ENCODE assay signal across 27 cellular contexts in the genomic region with DNA sequence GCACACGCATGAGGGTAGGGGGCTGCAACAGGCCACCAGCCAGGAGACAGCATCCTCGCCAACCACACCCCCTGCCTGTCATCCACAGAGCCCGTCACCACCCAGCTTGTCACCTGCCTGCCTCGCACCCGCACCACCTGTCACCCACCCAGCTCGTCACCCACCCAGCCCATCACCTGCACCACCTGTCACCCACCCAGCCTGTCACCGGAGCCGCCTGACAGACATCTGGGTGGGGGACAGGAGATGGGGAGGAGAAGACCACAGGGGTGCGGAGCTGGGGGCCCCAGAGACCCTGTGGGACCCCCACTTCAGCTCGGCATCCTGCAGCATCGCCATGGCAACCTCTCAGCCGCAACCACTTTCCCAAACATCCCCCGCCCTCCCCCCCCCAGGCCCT. TPM values are rescaled to one million over a fixed set of nuclear protein-coding genes. Genes with fewer than 3 reads are reported as not detected.
DNase-seq lines count a peak whose midpoint lies in the region; ATAC-seq, FAIRE-seq and TF ChIP-seq lines count a peak whose summit lies in the region.
"Had no signal": no experiment of that assay in that cellular context is flagged by ENCODE, and none has a peak within 500 bp of the region (broad histone marks: within the 10 kb centered on the region; RNA-seq: fewer than 3 reads in every experiment).

No MANE protein-coding gene starts in this region.

- H3K27me3 Mint-ChIP-seq in type B pancreatic cell, result no peaks in the 10 kb centered on the region
- H3K27me3 Mint-ChIP-seq: B cell had no signal

- no peak overlapping the region for H4K8ac ChIP-seq in H1 (ENCODE audit: extremely low read depth, insufficient read depth, low read length)
- H4K8ac ChIP-seq in mesendoderm (ENCODE audit: low read depth, low read length), result no peak overlapping the region

- WGBS in H1 (ENCODE audit: extremely low coverage in 1 of 2, insufficient coverage in 1 of 2, insufficient read length in 1 of 2, insufficient replicate concordance in 2 of 2, low coverage in 1 of 2, low lambda C conversion rate in 2 of 2, missing lambda C conversion rate in 1 of 2), 2 experiments, result 91% methylated on average over 6 of the region's 13 CpGs; no CpG with 5 or more reads in 1 of the 2 experiments
- WGBS in psoas muscle, 3 donors, result 49 to 74% (median 63%) methylated on average over 11 to 13 of the region's 13 CpGs
- WGBS in mesendoderm (ENCODE audit: extremely low coverage, insufficient coverage, low lambda C conversion rate), result no CpG with 5 or more reads among the region's 13 CpGs

- no peak overlapping the region for H2BK120ac ChIP-seq in H1 (replicated peaks; ENCODE audit: low read depth, low read length)
- no peak overlapping the region for H2BK120ac ChIP-seq in mesendoderm (ENCODE audit: low read depth, low read length)

- H3K4me2 ChIP-seq in H1 (ENCODE audit: insufficient read depth in 1 of 2, low read depth in 2 of 2, low read length in 2 of 2) (peak overlapping the region; percentile 64 to 71; a peak in 3 of 4 replicates), mesendoderm (ENCODE audit: low read length) (no peak overlapping the region)

- peaks cover 12 to 48% of the 10 kb centered on the region in 2 experiments for H4K20me1 ChIP-seq in H1 (replicated peaks in 1 of 2; ENCODE audit: control insufficient read depth in 1 of 2, insufficient read depth in 2 of 2, low read length in 2 of 2)

- H3K27ac Mint-ChIP-seq in type B pancreatic cell, result no peak overlapping the region
- H3K27ac Mint-ChIP-seq: activated naive CD4-positive, alpha-beta T cell treated with anti-CD3 and anti-CD28 coated beads, Interleukin-2, amount 50 U/mL, for 72 hours; activated T-cell treated with anti-CD3 and anti-CD28 coated beads, Interleukin-2, amount 50 U/mL, for 72 hours; B cell; immature natural killer cell had no signal

- TF ChIP-seq RAD21 in H1 (IDR thresholded peaks at IDR 0.05 in 1 of 2, conservative IDR thresholded peaks at IDR 0.05 in 1 of 2; ENCODE audit: low read depth in 2 of 2, low read length in 2 of 2), result no peak

- H2AK5ac ChIP-seq in H1 (ENCODE audit: low read depth, low read length), result no peak overlapping the region
- no peak overlapping the region for H2AK5ac ChIP-seq in mesendoderm (ENCODE audit: low read length)

- TF ChIP-seq POLR2A in H1 (IDR thresholded peaks at IDR 0.05; ENCODE audit: control extremely low read depth in 1 of 2, low read depth in 2 of 2, low read length in 2 of 2), result no peak

- H3K23ac ChIP-seq in H1 (ENCODE audit: insufficient read length), result no peak overlapping the region
- no peak overlapping the region for H3K23ac ChIP-seq in mesendoderm (ENCODE audit: low read length)

- H3K9ac ChIP-seq in H1 (replicated peaks in 1 of 4; ENCODE audit: extremely low read depth in 1 of 4, low read depth in 3 of 4, low read length in 3 of 4) (no peak overlapping the region), mesendoderm (ENCODE audit: low read length) (no peak overlapping the region)
- H3K9ac ChIP-seq: parathyroid adenoma had no signal

- CTCF ChIA-PET in H1 (lab: Charles Lee; ENCODE audit: partially characterized antibody), result interaction anchor here (0.6 to 37.8 kb wide), 7 partner anchors 9 to 286 kb away, joined by 3 to 1807 read pairs (median 5); no protein-coding TSS in a partner anchor

- FAIRE-seq in H1 (lab: Jason Lieb, UNC), result no peak
- FAIRE-seq: D721Med, GM12891 had no signal

- H3K18ac ChIP-seq in H1 (ENCODE audit: extremely low read depth, low read length), result no peak overlapping the region
- no peak overlapping the region for H3K18ac ChIP-seq in mesendoderm (ENCODE audit: low read length)

- no peak overlapping the region for H2AFZ ChIP-seq in H1 (ENCODE audit: low read length)
- H2AFZ ChIP-seq: parathyroid adenoma had no signal

- POLR2A ChIA-PET in H1 (lab: Charles Lee; ENCODE audit: partially characterized antibody), result interaction anchor here (1.4 to 13.5 kb wide), 5 partner anchors 9 to 28 kb away, joined by 5 to 355 read pairs (median 15); partner anchors contain the start of gene AHDC1

- H3K23me2 ChIP-seq in H1 (ENCODE audit: low read depth, low read length), result peaks cover 14% of the 10 kb centered on the region; the same call in 1 of the 2 replicates

- no peaks in the 10 kb centered on the region for H3K36me3 Mint-ChIP-seq in type B pancreatic cell
- H3K36me3 Mint-ChIP-seq: activated naive CD4-positive, alpha-beta T cell treated with anti-CD3 and anti-CD28 coated beads, Interleukin-2, amount 50 U/mL, for 72 hours; immature natural killer cell had no signal

- no peak for TF ChIP-seq CTCF in H1 (IDR thresholded peaks at IDR 0.05; ENCODE audit: control extremely low read depth in 1 of 3, insufficient read depth in 1 of 3, low read depth in 1 of 3, low read length in 3 of 3)
- TF ChIP-seq CTCF in psoas muscle (IDR thresholded peaks at IDR 0.05), result no peak
- TF ChIP-seq CTCF in type B pancreatic cell (conservative IDR thresholded peaks at IDR 0.05), result no peak

- ATAC-seq in psoas muscle, result no peak
- ATAC-seq: activated naive CD4-positive, alpha-beta T cell treated with anti-CD3 and anti-CD28 coated beads, Interleukin-2, amount 50 U/mL, for 72 hours; activated T-cell treated with anti-CD3 and anti-CD28 coated beads, Interleukin-2, amount 50 U/mL, for 72 hours; lower lobe of right lung; PC-3 had no signal

- H2BK15ac ChIP-seq in H1 (ENCODE audit: low read length) (no peak overlapping the region), mesendoderm (replicated peaks; ENCODE audit: low read depth) (no peak overlapping the region)

- H4K91ac ChIP-seq in H1 (replicated peaks; ENCODE audit: insufficient read length, low read length), result no peak overlapping the region

- H3K4me1 Mint-ChIP-seq in type B pancreatic cell (ENCODE audit: unreplicated experiment), result peaks cover 21% of the 10 kb centered on the region

- peaks cover 0 to 78% of the 10 kb centered on the region in 2 experiments; a peak in 3 of 4 replicates for H3K79me2 ChIP-seq in H1 (ENCODE audit: control insufficient read depth in 1 of 2, insufficient read depth in 2 of 2, low read length in 2 of 2)
- H3K79me2 ChIP-seq in mesendoderm (ENCODE audit: control insufficient read depth, insufficient read depth, low read length), result peaks cover 47% of the 10 kb centered on the region

- peak overlapping the region; percentile 67; the same call in 1 of the 2 replicates for H2BK5ac ChIP-seq in H1 (ENCODE audit: low read depth, low read length)
- no peak overlapping the region for H2BK5ac ChIP-seq in mesendoderm (ENCODE audit: low read length)

- no peak overlapping the region; the same call in 1 of the 2 replicates for H2BK20ac ChIP-seq in H1 (ENCODE audit: low read length)

- H4K5ac ChIP-seq in H1 (ENCODE audit: insufficient read length, low read depth, low read length) (no peak overlapping the region), mesendoderm (ENCODE audit: low read length) (no peak overlapping the region)

- H3K27ac ChIP-seq in H1 (ENCODE audit: low read depth, low read length), result no peak overlapping the region
- H3K27ac ChIP-seq in psoas muscle, result peak overlapping the region; percentile 62
- H3K27ac ChIP-seq in mesendoderm (ENCODE audit: low read depth, low read length), result no peak overlapping the region
- H3K27ac ChIP-seq: 22Rv1, brain microvascular endothelial cell, lower lobe of right lung, parathyroid adenoma had no signal

- H3K4ac ChIP-seq in H1 (replicated peaks; ENCODE audit: insufficient read length, low read depth, low read length) (no peak overlapping the region), mesendoderm (ENCODE audit: low read depth, low read length) (no peak overlapping the region)

- H3K4me3 Mint-ChIP-seq in type B pancreatic cell, result no peak overlapping the region
- H3K4me3 Mint-ChIP-seq: activated T-cell treated with anti-CD3 and anti-CD28 coated beads, Interleukin-2, amount 50 U/mL, for 72 hours; B cell; immature natural killer cell had no signal

- H3K56ac ChIP-seq in H1 (replicated peaks; ENCODE audit: insufficient read length, low read depth, low read length) (no peak overlapping the region), mesendoderm (ENCODE audit: low read length) (no peak overlapping the region)

- no peak overlapping the region for H2BK12ac ChIP-seq in H1 (ENCODE audit: low read depth, low read length)

- H3K79me1 ChIP-seq in H1 (ENCODE audit: low read depth, low read length) (peaks cover 45% of the 10 kb centered on the region), mesendoderm (ENCODE audit: low read length) (peaks cover 60% of the 10 kb centered on the region)

- H3K9me3 ChIP-seq in H1 (ENCODE audit: insufficient read depth in 2 of 2, low read depth in 1 of 2, low read length in 1 of 2) (no peaks in the 10 kb centered on the region), psoas muscle (no peaks in the 10 kb centered on the region)
- H3K9me3 ChIP-seq: lower lobe of right lung had no signal

- H3K4me1 ChIP-seq in H1 (replicated peaks in 1 of 4; ENCODE audit: control insufficient read depth in 3 of 4, insufficient read depth in 4 of 4, low read length in 3 of 4) (peaks cover 14 to 54% (median 38%) of the 10 kb centered on the region in 4 experiments), psoas muscle (peaks cover 99% of the 10 kb centered on the region), mesendoderm (ENCODE audit: control insufficient read depth, low read depth, low read length) (peaks cover 23% of the 10 kb centered on the region)

- H3K4me3 ChIP-seq in H1 (ENCODE audit: extremely low read depth in 1 of 4, insufficient read depth in 2 of 4, low read depth in 3 of 4, low read length in 4 of 4) (no peak overlapping the region), psoas muscle (no peak overlapping the region), mesendoderm (ENCODE audit: low read length) (no peak overlapping the region)
- H3K4me3 ChIP-seq: lower lobe of right lung, skin epidermis had no signal

- no peaks in the 10 kb centered on the region for H3K9me3 Mint-ChIP-seq in type B pancreatic cell
- H3K9me3 Mint-ChIP-seq: activated naive CD4-positive, alpha-beta T cell treated with anti-CD3 and anti-CD28 coated beads, Interleukin-2, amount 50 U/mL, for 72 hours; activated T-cell treated with anti-CD3 and anti-CD28 coated beads, Interleukin-2, amount 50 U/mL, for 72 hours; immature natural killer cell had no signal

- H3K14ac ChIP-seq in H1 (ENCODE audit: insufficient read length), result no peak overlapping the region

- no peak for TF ChIP-seq EP300 in H1 (IDR thresholded peaks at IDR 0.05; ENCODE audit: borderline replicate concordance in 1 of 2, low read depth in 2 of 2, low read length in 2 of 2)

- peak in 2 of 3 experiments; percentile 68 to 69 for DNase-seq in NCI-H1417 (lab: John Stamatoyannopoulos, UW)
- DNase-seq in NCI-H1417 treated with DMSO at 0.1 percent for 48 hours (lab: John Stamatoyannopoulos, UW), result no peak
- peak; percentile 93 for DNase-seq in NCI-H1105 treated with DMSO at 0.1 percent for 48 hours (lab: John Stamatoyannopoulos, UW)
- no peak for DNase-seq in H1 (ENCODE audit: low read depth in 1 of 2, low spot score in 2 of 2)
- DNase-seq in psoas muscle, result no peak
- no peak for DNase-seq in mesendoderm
- DNase-seq in NCI-H446 treated with DMSO at 0.1 percent for 48 hours (lab: John Stamatoyannopoulos, UW), result no peak
- DNase-seq in type B pancreatic cell (ENCODE audit: extremely low spot score, unreplicated experiment), result no peak
- DNase-seq: activated CD4-positive, CD25-positive, alpha-beta regulatory T cell; activated T-cell treated with anti-CD3 and anti-CD28 coated beads, Interleukin-2, amount 50 U/mL, for 72 hours; brain microvascular endothelial cell; GF-D8; immature natural killer cell; lower lobe of right lung; NCI-H1694; NCI-H526 treated with DMSO at 0.1 percent for 48 hours; PC-3; stimulated activated CD4-positive, alpha-beta T cell treated with anti-CD3 and anti-CD28 coated beads, Interleukin-4, amount 100 ng/mL, for 1 hour had no signal

- H3K27me3 ChIP-seq in H1 (replicated peaks in 1 of 4; ENCODE audit: control insufficient read depth in 3 of 4, extremely low read depth in 1 of 4, insufficient read depth in 3 of 4, low read length in 3 of 4) (peaks cover 0 to 2% (median 0%) of the 10 kb centered on the region in 4 experiments; a peak in 1 of 7 replicates), psoas muscle (ENCODE audit: insufficient read depth in 3 of 3, low read length in 2 of 3) (no peaks in the 10 kb centered on the region), mesendoderm (ENCODE audit: insufficient read depth, low read length, poor library complexity) (no peaks in the 10 kb centered on the region)
- H3K27me3 ChIP-seq: brain microvascular endothelial cell had no signal

- intact Hi-C loops in psoas muscle (cut with DNase I), result no loop called here

- H3K36me3 ChIP-seq in H1 (ENCODE audit: control insufficient read depth in 2 of 4, insufficient read depth in 4 of 4, low read length in 3 of 4) (peaks cover 0 to 7% (median 0%) of the 10 kb centered on the region in 4 experiments; a peak in 1 of 8 replicates), psoas muscle (ENCODE audit: insufficient read depth in 1 of 2, low read depth in 1 of 2) (peaks cover 0 to 22% of the 10 kb centered on the region in 2 donors), mesendoderm (ENCODE audit: control insufficient read depth, insufficient read depth, low read length) (no peaks in the 10 kb centered on the region)
- H3K36me3 ChIP-seq: lower lobe of right lung had no signal

RNA-seq across cellular contexts. Expression of gene AHDC1, which starts 11.8 kb away (rescaled TPM):
- total RNA-seq in H1 (2021; fragmentation: NEBNext Ultra II Directional; extraction: Animal tissue kit (Norgen Biotek cat#: 25700)), result 35.1 and 39.4 TPM in 2 replicates
- polyA plus RNA-seq in H1 (2011; rRNA removed), result 4.4 and 8.6 TPM in 2 replicates
- 3.3 TPM for polyA plus RNA-seq in H1 (2011; cell fraction: cytosol; rRNA removed)
- polyA plus RNA-seq in H1 (2011; cell fraction: nucleus; rRNA removed), result 17.1 TPM
- polyA plus RNA-seq in H1 (2012, experiment 1 of 2), result 18.4 to 23.0 TPM (median 21.1 TPM) in 4 replicates
- polyA plus RNA-seq in H1 (2012, experiment 2 of 2), result 17.0 TPM
- polyA plus RNA-seq in H1 (2013, experiment 1 of 2), result 11.2 TPM
- polyA plus RNA-seq in H1 (2013, experiment 2 of 2), result 11.1 TPM
- polyA minus RNA-seq in H1 (2011; rRNA and poly(A)+ RNA removed), result 4.4 and 6.1 TPM in 2 replicates
- 11.9 TPM for polyA minus RNA-seq in H1 (2011; cell fraction: cytosol; rRNA and poly(A)+ RNA removed)
- polyA minus RNA-seq in H1 (2011; cell fraction: nucleus; rRNA and poly(A)+ RNA removed), result 10.5 TPM
- 10 to 100 TPM; 35.9 to 65.2 (median 59.0) TPM for total RNA-seq in psoas muscle
- 10 to 100 TPM in 1 of 3 donors, 1 to 10 TPM in 2; 6.4 to 19.8 (median 9.7) TPM for polyA plus RNA-seq in psoas muscle
- 8.1 TPM for polyA plus RNA-seq in mesendoderm (2013, experiment 1 of 2)
- polyA plus RNA-seq in mesendoderm (2013, experiment 2 of 2), result 8.0 TPM
- total RNA-seq in type B pancreatic cell (ENCODE audit: low replicate concordance), result 49.3 and 61.0 TPM in 2 replicates

RNA-seq across cellular contexts. Expression of gene FGR, which starts 42.8 kb away (rescaled TPM):
- total RNA-seq in H1 (2021; fragmentation: NEBNext Ultra II Directional; extraction: Animal tissue kit (Norgen Biotek cat#: 25700)), result 0.22 and 0.36 TPM in 2 replicates
- polyA plus RNA-seq in H1 (2011; rRNA removed) (0.86 and 0.95 TPM in 2 replicates), psoas muscle (1 to 10 TPM; 1.7 to 3.8 (median 2.0) TPM)
- polyA plus RNA-seq in H1 (2011; cell fraction: cytosol; rRNA removed), result 0.62 TPM
- polyA plus RNA-seq in H1 (2011; cell fraction: nucleus; rRNA removed), result 1.6 TPM
- polyA plus RNA-seq in H1 (2012, experiment 1 of 2), result 0.39 to 0.50 TPM (median 0.42 TPM) in 3 of 4 replicates, not detected in the other
- 0.18 TPM for polyA plus RNA-seq in H1 (2012, experiment 2 of 2)
- polyA plus RNA-seq in H1 (2013, experiment 1 of 2), result 0.34 TPM
- polyA plus RNA-seq in H1 (2013, experiment 2 of 2), result 0.33 TPM
- polyA minus RNA-seq in H1 (2011; rRNA and poly(A)+ RNA removed), result 0.57 and 1.2 TPM in 2 replicates
- polyA minus RNA-seq in H1 (2011; cell fraction: cytosol; rRNA and poly(A)+ RNA removed), result not detected
- 0.60 TPM for polyA minus RNA-seq in H1 (2011; cell fraction: nucleus; rRNA and poly(A)+ RNA removed)
- total RNA-seq in psoas muscle (1 to 10 TPM; 1.3 to 3.5 (median 3.1) TPM), type B pancreatic cell (ENCODE audit: low replicate concordance) (not detected in 2 replicates)
- polyA plus RNA-seq in mesendoderm (2013, experiment 1 of 2), result 0.11 TPM
- 0.08 TPM for polyA plus RNA-seq in mesendoderm (2013, experiment 2 of 2)
- total RNA-seq: HT1080, LHCN-M2, PC-3 had no signal

Comparison
In these comparisons a context has a peak if more than half of its experiments do, and no peak if none do; other contexts are left out.
1. DNase-seq: peak in NCI-H1417 (2 of 3) and NCI-H1105 treated with DMSO at 0.1 percent for 48 hours (single experiment); none in NCI-H1417 treated with DMSO at 0.1 percent for 48 hours (single experiment), H1 (0 of 2), psoas muscle (0 of 2), mesendoderm (single experiment), NCI-H446 treated with DMSO at 0.1 percent for 48 hours (single experiment) and type B pancreatic cell (single experiment).